Comparison of ENCODE assay signal across 12 cellular contexts in genomic region chrX:46571423-46572294, GRCh38. TPM values are rescaled to one million over a fixed set of nuclear protein-coding genes. Genes with fewer than 3 reads are reported as not detected.
DNase-seq lines count a peak whose midpoint lies in the region; ATAC-seq and TF ChIP-seq lines count a peak whose summit lies in the region.
"Had no signal": no experiment of that assay in that cellular context is flagged by ENCODE, and none has a peak within 500 bp of the region (broad histone marks: within the 10 kb centered on the region; RNA-seq: fewer than 3 reads in every experiment).

No MANE protein-coding gene starts in this region.

- H3K27me3 Mint-ChIP-seq in CD4-positive, alpha-beta T cell, result no peaks in the 10 kb centered on the region
- no peaks in the 10 kb centered on the region for H3K27me3 Mint-ChIP-seq in chondrocyte (ENCODE audit: low read depth)

- peak overlapping the region; percentile 78 for H3K27ac Mint-ChIP-seq in CD4-positive, alpha-beta T cell
- H3K27ac Mint-ChIP-seq in chondrocyte (ENCODE audit: unreplicated experiment), result peak overlapping the region; percentile 52

- H3K4me2 ChIP-seq in MM.1S (ENCODE audit: low read depth, low read length), result peak overlapping the region; percentile 86; the same call in 1 of the 2 replicates
- H3K4me2 ChIP-seq: PC-9 had no signal

- H3K4me3 ChIP-seq in MM.1S (ENCODE audit: low read length), result no peak overlapping the region
- H3K4me3 ChIP-seq: BLaER1 treated with 17β-estradiol and CSF1 and Interleukin-3, amounts not matched to agents 10 nM and 100 nM; PC-9 had no signal

- TF ChIP-seq CTCF in CD4-positive, alpha-beta T cell (IDR thresholded peaks at IDR 0.05), result no peak
- TF ChIP-seq CTCF in GM13976 (IDR thresholded peaks at IDR 0.05; ENCODE audit: borderline replicate concordance, control extremely low read depth, extremely low read depth, insufficient read depth, missing control alignments) (no peak), MM.1S (IDR thresholded peaks at IDR 0.05; ENCODE audit: low read length) (no peak), chondrocyte (IDR thresholded peaks at IDR 0.05) (no peak)

- no peaks in the 10 kb centered on the region for H3K9me2 ChIP-seq in MM.1S (replicated peaks; ENCODE audit: insufficient read depth, low read length)

- no peaks in the 10 kb centered on the region for H3K36me3 ChIP-seq in MM.1S (replicated peaks; ENCODE audit: insufficient read depth, low read length)
- H3K36me3 ChIP-seq: BLaER1 treated with 17β-estradiol and CSF1 and Interleukin-3, amounts not matched to agents 10 nM and 100 nM had no signal

- H3K27me3 ChIP-seq in CD4-positive, alpha-beta T cell (ENCODE audit: control insufficient read depth, insufficient read depth, low read length), result no peaks in the 10 kb centered on the region
- no peaks in the 10 kb centered on the region for H3K27me3 ChIP-seq in MM.1S (replicated peaks; ENCODE audit: insufficient read depth, low read length)
- H3K27me3 ChIP-seq: BLaER1 treated with 17β-estradiol and CSF1 and Interleukin-3, amounts not matched to agents 10 nM and 100 nM had no signal

- H3K9me3 ChIP-seq in CD4-positive, alpha-beta T cell (ENCODE audit: control insufficient read depth, low read length), result no peaks in the 10 kb centered on the region
- no peaks in the 10 kb centered on the region for H3K9me3 ChIP-seq in MM.1S (replicated peaks; ENCODE audit: insufficient read depth, low read length)

- H3K9ac ChIP-seq in MM.1S (ENCODE audit: low read length), result peak overlapping the region; percentile 66; the same call in 1 of the 2 replicates

- no peak for DNase-seq in CD4-positive, alpha-beta T cell
- DNase-seq in GM13976 (ENCODE audit: low spot score), result peak; percentile 49
- no peak for DNase-seq in MM.1S
- DNase-seq in chondrocyte (ENCODE audit: low spot score), result no peak
- DNase-seq in GOT3 (lab: John Stamatoyannopoulos, UW), result no peak
- DNase-seq: H7, NCI-H1092, PC-9 had no signal

- no peaks in the 10 kb centered on the region for H3K9me3 Mint-ChIP-seq in CD4-positive, alpha-beta T cell
- H3K9me3 Mint-ChIP-seq in chondrocyte (ENCODE audit: low read depth), result peaks cover 6% of the 10 kb centered on the region

- peaks cover 5% of the 10 kb centered on the region for H3K36me3 Mint-ChIP-seq in CD4-positive, alpha-beta T cell (ENCODE audit: low read depth)
- no peaks in the 10 kb centered on the region for H3K36me3 Mint-ChIP-seq in chondrocyte (ENCODE audit: low read depth)

- no peaks in the 10 kb centered on the region for H4K20me1 ChIP-seq in MM.1S (ENCODE audit: insufficient read depth, low read length)
- H4K20me1 ChIP-seq: BLaER1 treated with 17β-estradiol and CSF1 and Interleukin-3, amounts not matched to agents 10 nM and 100 nM had no signal

- POLR2A ChIA-PET in CD4-positive, alpha-beta T cell (lab: Charles Lee), result interaction anchor here (0.9 to 2.2 kb wide), 5 partner anchors 15 to 71 kb away, joined by 4 to 9 read pairs (median 6); no protein-coding TSS in a partner anchor

- H2AFZ ChIP-seq in MM.1S (ENCODE audit: low read length), result peak overlapping the region; percentile 76; the same call in 1 of the 2 replicates
- H2AFZ ChIP-seq: PC-9 had no signal

- in situ Hi-C loops in GM13976 (cut with MboI; ENCODE audit: low sequenced_read_pairs, unreplicated experiment), result loop anchor here (10.0 kb wide), 1 partner anchor 63 kb away; no protein-coding TSS in a partner anchor

- peaks cover 18% of the 10 kb centered on the region for H3F3A ChIP-seq in MM.1S (ENCODE audit: insufficient read depth, low read length)

- no peak for ATAC-seq in CD4-positive, alpha-beta T cell (ENCODE audit: poor library complexity)
- no peak for ATAC-seq in GM19455 (IDR thresholded peaks at IDR 0.05; ENCODE audit: unreplicated experiment)
- ATAC-seq in HG03460 (IDR thresholded peaks at IDR 0.05; ENCODE audit: unreplicated experiment), result no peak
- no peak for ATAC-seq in GM19395 (IDR thresholded peaks at IDR 0.05; ENCODE audit: unreplicated experiment)

- intact Hi-C loops in CD4-positive, alpha-beta T cell (cut with DNase I, micrococcal nuclease), result loop anchor here (5.0 to 10.0 kb wide), 3 partner anchors 71 to 767 kb away; no protein-coding TSS in a partner anchor

- CTCF ChIA-PET in CD4-positive, alpha-beta T cell (lab: Charles Lee), result interaction anchor here (0.6 to 1.5 kb wide), 5 partner anchors 18 to 263 kb away, joined by 3 to 5 read pairs (median 3); no protein-coding TSS in a partner anchor

- no peak overlapping the region for H3K27ac ChIP-seq in CD4-positive, alpha-beta T cell (ENCODE audit: low read depth, low read length)
- H3K27ac ChIP-seq in MM.1S (ENCODE audit: low read length), result peak overlapping the region; percentile 88
- H3K27ac ChIP-seq: BLaER1 treated with 17β-estradiol and CSF1 and Interleukin-3, amounts not matched to agents 10 nM and 100 nM; PC-9 had no signal

- peak overlapping the region; percentile 74 for H3K4me3 Mint-ChIP-seq in CD4-positive, alpha-beta T cell
- no peak overlapping the region for H3K4me3 Mint-ChIP-seq in chondrocyte (ENCODE audit: unreplicated experiment)

- H3K79me2 ChIP-seq in MM.1S (ENCODE audit: low read length), result peaks cover 7% of the 10 kb centered on the region; the same call in 1 of the 2 replicates

- H3K4me1 Mint-ChIP-seq in CD4-positive, alpha-beta T cell (ENCODE audit: low read depth), result peaks cover 31% of the 10 kb centered on the region
- peaks cover 17% of the 10 kb centered on the region for H3K4me1 Mint-ChIP-seq in chondrocyte (ENCODE audit: low read depth)

- peaks cover 12% of the 10 kb centered on the region for H3K4me1 ChIP-seq in MM.1S (ENCODE audit: low read length)

RNA-seq across cellular contexts. Expression of gene CHST7, which starts 1.9 kb away (rescaled TPM):
- total RNA-seq in CD4-positive, alpha-beta T cell, result 1 to 10 TPM; 4.0 to 4.6 TPM
- total RNA-seq in chondrocyte, result 6.5 to 11.7 TPM (median 7.0 TPM) in 3 replicates

RNA-seq across cellular contexts. Expression of gene ZNF674, which starts 26.4 kb away (rescaled TPM):
- total RNA-seq in CD4-positive, alpha-beta T cell, result 1 to 10 TPM; 1.2 to 1.9 TPM
- total RNA-seq in chondrocyte, result 6.3 to 6.5 TPM (median 6.4 TPM) in 3 replicates
